Comparison of ENCODE assay signal across 9 cellular contexts in genomic region chr7:1922071-1922869, GRCh38.
DNase-seq lines count a peak whose midpoint lies in the region; ATAC-seq and TF ChIP-seq lines count a peak whose summit lies in the region.
"Had no signal": no experiment of that assay in that cellular context is flagged by ENCODE, and none has a peak within 500 bp of the region (broad histone marks: within the 10 kb centered on the region; RNA-seq: fewer than 3 reads in every experiment).

No MANE protein-coding gene starts in this region.

- no peaks in the 10 kb centered on the region for H3K36me3 ChIP-seq in gastrocnemius medialis

- H3K4me1 Mint-ChIP-seq in dendritic cell treated with granulocyte-macrophage colony-stimulating factor and Interleukin-4, amounts not matched to agents 40 ng/mL and 50 ng/mL, for 4 days (ENCODE audit: low read depth), result peaks cover 94% of the 10 kb centered on the region

- no peak overlapping the region for H3K27ac ChIP-seq in gastrocnemius medialis

- no peak for TF ChIP-seq CTCF in gastrocnemius medialis (IDR thresholded peaks at IDR 0.05 in 4 of 5, conservative IDR thresholded peaks at IDR 0.05 in 1 of 5)

- DNase-seq in EH (ENCODE audit: low read depth), result peak; percentile 64
- peak; percentile 50 for DNase-seq in activated CD4-positive, CD25-positive, alpha-beta regulatory T cell treated with anti-CD3 and anti-CD28 coated beads, Interleukin-2, amount 50 U/mL, for 72 hours
- DNase-seq in stimulated activated CD4-positive, alpha-beta T cell treated with anti-CD3 and anti-CD28 coated beads, TNF-alpha, amount 100 ng/mL, for 24 hours (ENCODE audit: low read depth in 3 of 3), result peak; percentile 35 to 67 (median 35)
- DNase-seq in gastrocnemius medialis, result no peak
- DNase-seq in cerebellum (ENCODE audit: low spot score), result no peak

- no peaks in the 10 kb centered on the region for H3K27me3 Mint-ChIP-seq in dendritic cell treated with granulocyte-macrophage colony-stimulating factor and Interleukin-4, amounts not matched to agents 40 ng/mL and 50 ng/mL, for 4 days

- in situ Hi-C loops in gastrocnemius medialis (cut with MboI; ENCODE audit: low sequenced_read_pairs in 4 of 4), result no loop called here

- no peaks in the 10 kb centered on the region for H3K9me3 ChIP-seq in gastrocnemius medialis

- ATAC-seq in HG02642 (IDR thresholded peaks at IDR 0.05; ENCODE audit: poor library complexity, unreplicated experiment), result no peak
- ATAC-seq in gastrocnemius medialis, result no peak
- no peak for ATAC-seq in GM21381 (IDR thresholded peaks at IDR 0.05; ENCODE audit: unreplicated experiment)
- ATAC-seq: HCT116 had no signal

- peaks cover 58% of the 10 kb centered on the region for H3K36me3 Mint-ChIP-seq in dendritic cell treated with granulocyte-macrophage colony-stimulating factor and Interleukin-4, amounts not matched to agents 40 ng/mL and 50 ng/mL, for 4 days (ENCODE audit: low read depth)

- intact Hi-C loops in dendritic cell treated with granulocyte-macrophage colony-stimulating factor and Interleukin-4, amounts not matched to agents 40 ng/mL and 50 ng/mL, for 4 days (cut with micrococcal nuclease), result no loop called here
- intact Hi-C loops in gastrocnemius medialis (cut with DNase I; ENCODE audit: low total_unique reads), result no loop called here

- H3K4me3 ChIP-seq in gastrocnemius medialis, result peak overlapping the region in 1 of 4 donors; percentile 3

- peak overlapping the region; percentile 17 for H3K4me3 Mint-ChIP-seq in dendritic cell treated with granulocyte-macrophage colony-stimulating factor and Interleukin-4, amounts not matched to agents 40 ng/mL and 50 ng/mL, for 4 days

- peak overlapping the region; percentile 53 for H3K27ac Mint-ChIP-seq in dendritic cell treated with granulocyte-macrophage colony-stimulating factor and Interleukin-4, amounts not matched to agents 40 ng/mL and 50 ng/mL, for 4 days

- H3K27me3 ChIP-seq in gastrocnemius medialis, result no peaks in the 10 kb centered on the region

- H3K4me1 ChIP-seq in gastrocnemius medialis, result peaks cover 6 to 12% of the 10 kb centered on the region in 2 donors

- no peak for TF ChIP-seq POLR2A in gastrocnemius medialis (IDR thresholded peaks at IDR 0.05)

- H3K9me3 Mint-ChIP-seq in dendritic cell treated with granulocyte-macrophage colony-stimulating factor and Interleukin-4, amounts not matched to agents 40 ng/mL and 50 ng/mL, for 4 days, result no peaks in the 10 kb centered on the region

Comparison
In these comparisons a context has a peak if more than half of its experiments do, and no peak if none do; other contexts are left out.
1. DNase-seq: peak in EH (single experiment), activated CD4-positive, CD25-positive, alpha-beta regulatory T cell treated with anti-CD3 and anti-CD28 coated beads, Interleukin-2, amount 50 U/mL, for 72 hours (single experiment) and stimulated activated CD4-positive, alpha-beta T cell treated with anti-CD3 and anti-CD28 coated beads, TNF-alpha, amount 100 ng/mL, for 24 hours (3 of 3); none in gastrocnemius medialis (0 of 2) and cerebellum (single experiment).